Comparison of ENCODE assay signal across 8 cellular contexts in the genomic region with DNA sequence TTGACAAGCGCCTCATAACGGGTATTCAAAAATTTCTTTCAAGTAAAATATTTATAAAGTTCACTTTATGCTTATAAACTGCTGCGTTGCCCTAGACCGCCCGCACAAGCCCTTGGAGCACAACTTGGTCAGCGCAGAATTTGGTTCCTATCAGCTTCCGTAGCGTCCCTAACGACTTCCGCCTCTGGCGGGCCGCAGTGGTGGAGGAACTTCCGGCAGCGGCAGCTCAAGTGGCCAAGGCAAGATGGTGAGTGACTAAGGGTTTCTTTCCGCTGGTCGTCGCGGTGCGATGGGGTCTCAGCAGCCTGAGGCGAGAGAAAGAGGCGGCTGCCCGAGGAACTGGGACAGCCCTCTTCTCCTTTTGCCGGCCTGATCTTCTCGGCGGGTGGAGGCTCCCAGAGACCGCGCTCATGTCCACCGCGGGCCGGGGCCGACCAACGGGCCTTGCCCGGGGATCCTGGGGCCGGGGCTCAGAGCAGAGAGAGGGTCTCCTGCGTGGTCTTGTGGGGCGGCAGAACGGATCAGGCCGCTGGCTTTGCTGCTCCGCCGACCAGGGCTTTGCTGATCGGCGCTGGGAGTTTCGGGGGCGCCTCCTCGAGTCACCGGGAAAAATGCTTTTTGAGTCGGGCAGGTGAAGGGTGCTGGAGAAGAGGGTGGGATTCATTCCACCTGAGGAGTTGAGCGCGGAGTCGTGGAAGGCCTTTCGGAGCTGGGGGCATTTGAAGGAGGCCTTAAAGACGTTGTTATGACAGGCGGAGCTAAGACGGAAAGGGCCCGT. TPM values are rescaled to one million over a fixed set of nuclear protein-coding genes. Genes with fewer than 3 reads are reported as not detected.
A peak's percentile ranks its signal among the peaks of the same experiment; 100 is the strongest.
DNase-seq lines count a peak whose midpoint lies in the region; ATAC-seq and TF ChIP-seq lines count a peak whose summit lies in the region.

A gene (plus strand): TSS at position 200 of the 778 bp plus-strand sequence. CDS start 45 bp downstream, at position 245.

- H3K27me3 Mint-ChIP-seq in GM23338 (ENCODE audit: insufficient read depth, low read depth, poor library complexity) (peaks cover 13% of the 10 kb centered on the region), natural killer cell (ENCODE audit: low read depth in 2 of 2) (peaks cover 14 to 17% of the 10 kb centered on the region in 2 donors)

- H3K4me3 Mint-ChIP-seq in GM23338 (peak within 1 kb of the TSS; percentile 92), natural killer cell (peak within 1 kb of the TSS; percentile 99)

- H3K9me3 ChIP-seq in DOHH2 (ENCODE audit: control insufficient read depth, insufficient read depth, low read length) = no peaks in the 10 kb centered on the region

- no peak for TF ChIP-seq CTCF in DOHH2 (IDR thresholded peaks at IDR 0.05; ENCODE audit: low read depth, low read length, poor library complexity, severe bottlenecking)
- TF ChIP-seq CTCF in GM23338 (conservative IDR thresholded peaks at IDR 0.05; ENCODE audit: low read depth in 2 of 2) = no peak
- no peak for TF ChIP-seq CTCF in natural killer cell (IDR thresholded peaks at IDR 0.05)

- H4K20me1 ChIP-seq in DOHH2 (ENCODE audit: control insufficient read depth, insufficient read depth, low read depth, low read length) (0 out of 2 replicates have a peak, but pooled peaks cover 7% of the 10 kb centered on the region), GM23338 (replicated peaks; ENCODE audit: insufficient read depth) (peaks cover 12% of the 10 kb centered on the region)

- peak; percentile 97 for ATAC-seq in GM23338
- ATAC-seq in natural killer cell = peak; percentile 94 to 99 (median 95)

- H3K9me2 ChIP-seq in DOHH2 (replicated peaks; ENCODE audit: control insufficient read depth, low read length) (no peaks in the 10 kb centered on the region), GM23338 (ENCODE audit: insufficient read depth) (no peaks in the 10 kb centered on the region)

- H2AFZ ChIP-seq in GM23338 = peak within 1 kb of the TSS; percentile 90

- H3K36me3 ChIP-seq in DOHH2 (ENCODE audit: control insufficient read depth, low read length) = peaks cover 39% of the 10 kb centered on the region
- H3K36me3 ChIP-seq in GM23338 (ENCODE audit: insufficient read depth) = peaks cover 16% of the 10 kb centered on the region

- H3K27me3 ChIP-seq in DOHH2 (ENCODE audit: control insufficient read depth, low read length) = no peaks in the 10 kb centered on the region
- H3K27me3 ChIP-seq in GM23338 (ENCODE audit: insufficient read depth) = peaks cover 3% of the 10 kb centered on the region; the same call in 1 of the 2 replicates

- H3K27ac ChIP-seq in DOHH2 (ENCODE audit: low read depth, low read length) = peak within 1 kb of the TSS; percentile 60
- H3K27ac ChIP-seq in GM23338 (ENCODE audit: low read depth) = peak within 1 kb of the TSS; percentile 70

- H3F3A ChIP-seq in DOHH2 (ENCODE audit: control insufficient read depth, insufficient read depth) = no peaks in the 10 kb centered on the region
- H3F3A ChIP-seq in GM23338 (replicated peaks; ENCODE audit: low read depth) = no peaks in the 10 kb centered on the region

- H3K27ac Mint-ChIP-seq in GM23338 (peak within 1 kb of the TSS; percentile 94), natural killer cell (peak within 1 kb of the TSS; percentile 94 to 98)

- H3K79me2 ChIP-seq in DOHH2 (ENCODE audit: control insufficient read depth, low read length) (peaks cover 39% of the 10 kb centered on the region), GM23338 (replicated peaks; ENCODE audit: insufficient read depth) (peaks cover 39% of the 10 kb centered on the region)

- H3K9me3 Mint-ChIP-seq in GM23338 (no peaks in the 10 kb centered on the region), natural killer cell (no peaks in the 10 kb centered on the region)

- H3K4me3 ChIP-seq in DOHH2 (ENCODE audit: low read length) (peak within 1 kb of the TSS; percentile 95), GM23338 (peak within 1 kb of the TSS; percentile 94)

- H3K4me1 ChIP-seq in DOHH2 (ENCODE audit: control insufficient read depth, low read length) (peaks cover 38% of the 10 kb centered on the region), GM23338 (ENCODE audit: insufficient read depth) (peaks cover 4% of the 10 kb centered on the region; the same call in 1 of the 2 replicates)

- peak; percentile 94 for DNase-seq in GM23338 (ENCODE audit: low spot score)
- peak; percentile 87 for DNase-seq in LHCN-M2 (ENCODE audit: low read depth)
- peak; percentile 90 for DNase-seq in RPMI8226
- peak; percentile 74 to 83 for DNase-seq in activated T-helper 1 cell treated with anti-CD3 and anti-CD28 coated beads, Interleukin-2, amount 50 U/mL, for 16 hours (ENCODE audit: low read depth in 1 of 2, low spot score in 1 of 2)
- DNase-seq in fibroblast of peridontal ligament (ENCODE audit: extremely low read depth) = peak; percentile 95
- peak; percentile 82 for DNase-seq in natural killer cell
- peak; percentile 85 for DNase-seq in stimulated activated naive CD4-positive, alpha-beta T cell treated with Interleukin-2 at 50 U/mL for 16 hours (lab: John Stamatoyannopoulos, UW)

- H3K4me2 ChIP-seq in DOHH2 (ENCODE audit: low read length) (peak within 1 kb of the TSS; percentile 74), GM23338 (peak within 1 kb of the TSS; percentile 95)

- intact Hi-C loops in natural killer cell (cut with micrococcal nuclease) = loop anchor here (1.0 to 2.0 kb wide), 2 partner anchors 126 to 302 kb away; a partner anchor contains a TSS

- H3K4me1 Mint-ChIP-seq in GM23338 (peaks cover 9% of the 10 kb centered on the region; the same call in 2 of the 3 replicates), natural killer cell (peaks cover 32 to 33% of the 10 kb centered on the region in 2 donors)

- H3K36me3 Mint-ChIP-seq in GM23338 (ENCODE audit: low read depth) = peaks cover 30% of the 10 kb centered on the region
- peaks cover 9% of the 10 kb centered on the region for H3K36me3 Mint-ChIP-seq in natural killer cell

TF ChIP-seq in GM23338, 12 proteins besides CTCF, POLR2A, EP300 and RAD21 (continues in another document):
- TF ChIP-seq ZNF114 (CRISPR knock-in tag; IDR thresholded peaks at IDR 0.05) (no peak), STAT1 (IDR thresholded peaks at IDR 0.05; ENCODE audit: unreplicated experiment) (no peak), POLR2AphosphoS5 (IDR thresholded peaks at IDR 0.05; ENCODE audit: low read depth) (peak; percentile 89), ZNF331 (CRISPR knock-in tag; IDR thresholded peaks at IDR 0.05; ENCODE audit: low read depth) (no peak), JUNB (IDR thresholded peaks at IDR 0.05; ENCODE audit: unreplicated experiment) (no peak), EZH2 (IDR thresholded peaks at IDR 0.05; ENCODE audit: low read depth, unreplicated experiment) (no peak), CREB1 (CRISPR knock-in tag; IDR thresholded peaks at IDR 0.05; ENCODE audit: low read depth) (peak; percentile 51; the same call in 1 of the 2 replicates), EZH2phosphoT487 (IDR thresholded peaks at IDR 0.05; ENCODE audit: unreplicated experiment) (no peak), NANOG (IDR thresholded peaks at IDR 0.05; ENCODE audit: borderline replicate concordance) (no peak)
- TF ChIP-seq, protein P1, sequence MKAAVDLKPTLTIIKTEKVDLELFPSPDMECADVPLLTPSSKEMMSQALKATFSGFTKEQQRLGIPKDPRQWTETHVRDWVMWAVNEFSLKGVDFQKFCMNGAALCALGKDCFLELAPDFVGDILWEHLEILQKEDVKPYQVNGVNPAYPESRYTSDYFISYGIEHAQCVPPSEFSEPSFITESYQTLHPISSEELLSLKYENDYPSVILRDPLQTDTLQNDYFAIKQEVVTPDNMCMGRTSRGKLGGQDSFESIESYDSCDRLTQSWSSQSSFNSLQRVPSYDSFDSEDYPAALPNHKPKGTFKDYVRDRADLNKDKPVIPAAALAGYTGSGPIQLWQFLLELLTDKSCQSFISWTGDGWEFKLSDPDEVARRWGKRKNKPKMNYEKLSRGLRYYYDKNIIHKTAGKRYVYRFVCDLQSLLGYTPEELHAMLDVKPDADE (IDR thresholded peaks at IDR 0.05) = peak; percentile 46; the same call in 1 of the 2 replicates
- TF ChIP-seq, protein P2, sequence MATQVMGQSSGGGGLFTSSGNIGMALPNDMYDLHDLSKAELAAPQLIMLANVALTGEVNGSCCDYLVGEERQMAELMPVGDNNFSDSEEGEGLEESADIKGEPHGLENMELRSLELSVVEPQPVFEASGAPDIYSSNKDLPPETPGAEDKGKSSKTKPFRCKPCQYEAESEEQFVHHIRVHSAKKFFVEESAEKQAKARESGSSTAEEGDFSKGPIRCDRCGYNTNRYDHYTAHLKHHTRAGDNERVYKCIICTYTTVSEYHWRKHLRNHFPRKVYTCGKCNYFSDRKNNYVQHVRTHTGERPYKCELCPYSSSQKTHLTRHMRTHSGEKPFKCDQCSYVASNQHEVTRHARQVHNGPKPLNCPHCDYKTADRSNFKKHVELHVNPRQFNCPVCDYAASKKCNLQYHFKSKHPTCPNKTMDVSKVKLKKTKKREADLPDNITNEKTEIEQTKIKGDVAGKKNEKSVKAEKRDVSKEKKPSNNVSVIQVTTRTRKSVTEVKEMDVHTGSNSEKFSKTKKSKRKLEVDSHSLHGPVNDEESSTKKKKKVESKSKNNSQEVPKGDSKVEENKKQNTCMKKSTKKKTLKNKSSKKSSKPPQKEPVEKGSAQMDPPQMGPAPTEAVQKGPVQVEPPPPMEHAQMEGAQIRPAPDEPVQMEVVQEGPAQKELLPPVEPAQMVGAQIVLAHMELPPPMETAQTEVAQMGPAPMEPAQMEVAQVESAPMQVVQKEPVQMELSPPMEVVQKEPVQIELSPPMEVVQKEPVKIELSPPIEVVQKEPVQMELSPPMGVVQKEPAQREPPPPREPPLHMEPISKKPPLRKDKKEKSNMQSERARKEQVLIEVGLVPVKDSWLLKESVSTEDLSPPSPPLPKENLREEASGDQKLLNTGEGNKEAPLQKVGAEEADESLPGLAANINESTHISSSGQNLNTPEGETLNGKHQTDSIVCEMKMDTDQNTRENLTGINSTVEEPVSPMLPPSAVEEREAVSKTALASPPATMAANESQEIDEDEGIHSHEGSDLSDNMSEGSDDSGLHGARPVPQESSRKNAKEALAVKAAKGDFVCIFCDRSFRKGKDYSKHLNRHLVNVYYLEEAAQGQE (IDR thresholded peaks at IDR 0.05; ENCODE audit: unreplicated experiment) = no peak

RNA-seq across cellular contexts. Expression of the gene that starts here (rescaled TPM):
- total RNA-seq in GM23338 (2014; rRNA removed; shearing (Covaris generic)) = 112 and 116 TPM in 2 replicates
- 124 and 139 TPM in 2 replicates for polyA plus RNA-seq in GM23338 (2016; fragmentation: Nextera tagmentation; extraction: Ambion mirVana)
- 269 and 286 TPM in 2 replicates for total RNA-seq in LHCN-M2 (2014; rRNA removed)
- 186 TPM for polyA plus RNA-seq in LHCN-M2 (2012)
- 10 to 100 TPM; 84.1 to 97.1 (median 93.1) TPM for total RNA-seq in natural killer cell

Comparison
In these comparisons a context has a peak if more than half of its experiments do, and no peak if none do; other contexts are left out.
1. Peak in every context shown above with its lines: DNase-seq, ATAC-seq, H3K4me3 ChIP-seq and H3K27ac ChIP-seq.